Comparison of ENCODE assay signal across 8 cellular contexts in the genomic region with DNA sequence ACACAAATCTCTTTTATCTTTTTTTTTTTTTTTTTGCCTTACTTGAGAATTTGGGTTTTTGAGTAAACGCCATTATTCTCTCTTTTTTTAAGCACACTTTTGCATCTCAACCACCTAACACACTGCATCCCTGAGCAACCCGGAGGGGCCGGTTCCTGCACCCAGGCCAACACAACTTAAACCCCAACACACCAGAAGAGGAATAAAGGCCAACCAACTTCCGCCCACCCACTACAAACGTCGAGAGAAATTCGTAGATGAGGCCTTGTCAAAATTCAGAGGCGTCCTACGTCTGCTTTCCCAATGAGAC. TPM values are rescaled to one million over a fixed set of nuclear protein-coding genes. Genes with fewer than 3 reads are reported as not detected.
DNase-seq lines count a peak whose midpoint lies in the region; ATAC-seq and TF ChIP-seq lines count a peak whose summit lies in the region.

No MANE protein-coding gene starts in this region.

- H3K4me1 ChIP-seq in BE2C = peaks cover 2% of the 10 kb centered on the region; the same call in 1 of the 2 replicates
- peaks cover 0 to 13% of the 10 kb centered on the region in 2 donors for H3K4me1 ChIP-seq in left lung
- H3K4me1 ChIP-seq in transverse colon = peaks cover 0 to 20% (median 0%) of the 10 kb centered on the region in 4 donors

- in situ Hi-C loops in transverse colon (cut with MboI; ENCODE audit: low pct_ligation_motif_present in 1 of 4, low pct_unique_long_range_greater_than_20kb in 1 of 4, low sequenced_read_pairs in 3 of 4) = loop anchor here in 1 of 4 donors (10.0 kb wide), 1 partner anchor 120 kb away; a partner anchor contains a TSS

- H3K9me3 ChIP-seq in BE2C (no peaks in the 10 kb centered on the region), left lung (no peaks in the 10 kb centered on the region), transverse colon (no peaks in the 10 kb centered on the region)

- WGBS in transverse colon (ENCODE audit: low coverage in 1 of 2), 2 donors = 0 to 1% methylated on average over 8 to 9 of the region's 9 CpGs

- H3K36me3 ChIP-seq in BE2C (peaks cover 28% of the 10 kb centered on the region), left lung (peaks cover 0 to 12% of the 10 kb centered on the region in 2 donors), transverse colon (no peaks in the 10 kb centered on the region)

- TF ChIP-seq EP300 in transverse colon (IDR thresholded peaks at IDR 0.05; ENCODE audit: low read depth) = no peak

- TF ChIP-seq CTCF in BE2C (IDR thresholded peaks at IDR 0.05; ENCODE audit: low read depth, low read length) = no peak
- no peak for TF ChIP-seq CTCF in left lung (IDR thresholded peaks at IDR 0.05)
- no peak for TF ChIP-seq CTCF in transverse colon (IDR thresholded peaks at IDR 0.05)

- H3K27ac ChIP-seq in angular gyrus (ENCODE audit: low read depth, low read length) = peak overlapping the region; percentile 25
- H3K27ac ChIP-seq in left lung = peak overlapping the region; percentile 54 to 80
- peak overlapping the region; percentile 36 to 75 (median 65) for H3K27ac ChIP-seq in transverse colon

- ATAC-seq in HG02571 (IDR thresholded peaks at IDR 0.05; ENCODE audit: unreplicated experiment) (peak; percentile 31), left lung (peak; percentile 37), GM21619 (IDR thresholded peaks at IDR 0.05; ENCODE audit: unreplicated experiment) (no peak)

- H3K4me3 ChIP-seq in BE2C (ENCODE audit: low read depth, low read length) (peak overlapping the region; percentile 92), left lung (peak overlapping the region; percentile 78 to 86), transverse colon (peak overlapping the region; percentile 19 to 74 (median 64))

- H3K27me3 ChIP-seq in BE2C (no peaks in the 10 kb centered on the region), left lung (no peaks in the 10 kb centered on the region), transverse colon (no peaks in the 10 kb centered on the region)

- intact Hi-C loops in left lung (cut with DNase I) = no loop called here
- intact Hi-C loops in transverse colon (cut with DNase I; ENCODE audit: low total_unique reads) = no loop called here

- no peak for TF ChIP-seq POLR2A in transverse colon (IDR thresholded peaks at IDR 0.05)

- DNase-seq in BE2C (no peak), left lung (no peak), transverse colon (peak; percentile 13), COR-L47 (lab: John Stamatoyannopoulos, UW) (no peak), NCI-H146 (lab: John Stamatoyannopoulos, UW) (no peak)

RNA-seq across cellular contexts. Expression of a gene that starts 0.4 kb away (rescaled TPM):
- polyA plus RNA-seq in BE2C (2012; ENCODE audit: insufficient read depth, insufficient read length, low read depth) = 8.5 TPM
- total RNA-seq in left lung (10 to 100 TPM in 1 of 2 donors, 1 to 10 TPM in 1; 3.3 to 11.0 TPM), transverse colon (100 to 1,000 TPM in 1 of 4 donors, 1 to 10 TPM in 3; 1.9 to 132 (median 6.4) TPM)
